In the genomic region with DNA sequence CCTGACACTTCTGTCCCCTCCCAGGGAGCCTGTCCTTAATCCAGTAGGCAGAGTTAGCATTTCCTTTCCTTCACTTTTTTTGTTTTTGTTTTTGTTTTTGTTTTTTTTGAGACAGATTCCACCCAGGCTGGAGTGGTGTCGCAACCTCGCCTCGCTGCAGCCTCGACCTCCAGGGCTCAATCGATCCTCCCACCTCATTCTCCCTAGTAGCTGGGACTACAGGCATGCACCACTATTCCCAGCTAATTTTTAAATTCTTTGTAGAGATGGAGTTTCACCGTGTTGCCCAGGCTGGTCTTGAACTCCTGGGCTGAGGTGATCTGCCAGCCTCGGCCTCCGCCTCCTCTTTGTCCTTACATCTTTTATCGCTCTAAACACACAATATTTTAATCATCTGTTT, we compare ENCODE assay signal across 17 cellular contexts. TPM values are rescaled to one million over a fixed set of nuclear protein-coding genes. Genes with fewer than 3 reads are reported as not detected.
DNase-seq lines count a peak whose midpoint lies in the region; ATAC-seq and TF ChIP-seq lines count a peak whose summit lies in the region.
"Had no signal": no experiment of that assay in that cellular context is flagged by ENCODE, and none has a peak within 500 bp of the region (broad histone marks: within the 10 kb centered on the region; RNA-seq: fewer than 3 reads in every experiment).

No MANE protein-coding gene starts in this region.

- H3K27ac Mint-ChIP-seq in activated naive CD4-positive, alpha-beta T cell treated with anti-CD3 and anti-CD28 coated beads, Interleukin-2, amount 10 ng/mL, durations not matched to agents 7 days and 5 days = peak overlapping the region; percentile 78
- peak overlapping the region; percentile 98 for H3K27ac Mint-ChIP-seq in activated T-helper 17 cell treated with anti-CD3 and anti-CD28 coated beads, Interleukin-2, amount 50 U/mL, for 72 hours

- peaks cover 64% of the 10 kb centered on the region for H3K4me1 Mint-ChIP-seq in activated naive CD4-positive, alpha-beta T cell treated with anti-CD3 and anti-CD28 coated beads, Interleukin-2, amount 10 ng/mL, durations not matched to agents 7 days and 5 days
- H3K4me1 Mint-ChIP-seq in activated T-helper 17 cell treated with anti-CD3 and anti-CD28 coated beads, Interleukin-2, amount 50 U/mL, for 72 hours = peaks cover 18% of the 10 kb centered on the region

- peaks cover 0 to 66% (median 35%) of the 10 kb centered on the region in 4 donors for H3K4me1 ChIP-seq in right lobe of liver
- H3K4me1 ChIP-seq in vagina = peaks cover 78% of the 10 kb centered on the region
- peaks cover 32% of the 10 kb centered on the region for H3K4me1 ChIP-seq in testis
- H3K4me1 ChIP-seq: uterus had no signal

- no peaks in the 10 kb centered on the region for H3K36me3 ChIP-seq in right lobe of liver
- H3K36me3 ChIP-seq in vagina = no peaks in the 10 kb centered on the region
- no peaks in the 10 kb centered on the region for H3K36me3 ChIP-seq in testis (ENCODE audit: low read depth, missing control alignments)
- H3K36me3 ChIP-seq: uterus had no signal

- H3K27me3 Mint-ChIP-seq in activated naive CD4-positive, alpha-beta T cell treated with anti-CD3 and anti-CD28 coated beads, Interleukin-2, amount 10 ng/mL, durations not matched to agents 7 days and 5 days = no peaks in the 10 kb centered on the region
- no peaks in the 10 kb centered on the region for H3K27me3 Mint-ChIP-seq in activated T-helper 17 cell treated with anti-CD3 and anti-CD28 coated beads, Interleukin-2, amount 50 U/mL, for 72 hours

- H3K4me3 ChIP-seq in right lobe of liver (peak overlapping the region in 1 of 3 donors; percentile 47), vagina (no peak overlapping the region), testis (no peak overlapping the region)
- H3K4me3 ChIP-seq: uterus had no signal

- CTCF ChIA-PET in activated naive CD4-positive, alpha-beta T cell treated with anti-CD3 and anti-CD28 coated beads, Interleukin-2, amount 10 ng/mL, durations not matched to agents 7 days and 5 days (lab: Charles Lee) = interaction anchor here (1.1 to 7.3 kb wide), 3 partner anchors 14 to 39 kb away, joined by 3 to 43 read pairs (median 17); a partner anchor contains a TSS

- no peak for DNase-seq in activated naive CD4-positive, alpha-beta T cell treated with anti-CD3 and anti-CD28 coated beads, Interleukin-2, amount 10 ng/mL, durations not matched to agents 7 days and 5 days
- no peak for DNase-seq in activated naive CD4-positive, alpha-beta T cell treated with anti-CD3 and anti-CD28 coated beads, Interleukin-2, amount 50 U/mL, for 16 hours
- DNase-seq in right lobe of liver = no peak
- DNase-seq in vagina (ENCODE audit: extremely low spot score in 2 of 2) = no peak
- no peak for DNase-seq in Right ventricle myocardium inferior (ENCODE audit: missing footprints)
- no peak for DNase-seq in kidney tubule cell (ENCODE audit: low spot score)
- DNase-seq in testis = no peak
- DNase-seq: activated CD4-positive, CD25-positive, alpha-beta regulatory T cell treated with anti-CD3 and anti-CD28 coated beads, Interleukin-2, amount 50 U/mL, for 72 hours; amniotic stem cell; foreskin melanocyte; HCEC 1CT; kidney glomerular epithelial cell; NCI-H146; NCI-H82; uterus had no signal

- H3K4me3 Mint-ChIP-seq in activated naive CD4-positive, alpha-beta T cell treated with anti-CD3 and anti-CD28 coated beads, Interleukin-2, amount 10 ng/mL, durations not matched to agents 7 days and 5 days = peak overlapping the region; percentile 99
- peak overlapping the region; percentile 100 for H3K4me3 Mint-ChIP-seq in activated T-helper 17 cell treated with anti-CD3 and anti-CD28 coated beads, Interleukin-2, amount 50 U/mL, for 72 hours

- intact Hi-C loops in right lobe of liver (cut with DNase I) (no loop called here), vagina (cut with DNase I) (no loop called here), Right ventricle myocardium inferior (cut with DNase I) (no loop called here), testis (cut with DNase I; ENCODE audit: low total_unique reads) (no loop called here)

- no peak for ATAC-seq in activated T-helper 17 cell treated with anti-CD3 and anti-CD28 coated beads, Interleukin-2, amount 50 U/mL, for 72 hours (replicated peaks)
- ATAC-seq in right lobe of liver (no peak), Right ventricle myocardium inferior (no peak)

- TF ChIP-seq POLR2A in right lobe of liver (IDR thresholded peaks at IDR 0.05) (no peak), vagina (IDR thresholded peaks at IDR 0.05) (no peak), testis (IDR thresholded peaks at IDR 0.05) (no peak)

- H3K27me3 ChIP-seq in right lobe of liver (no peaks in the 10 kb centered on the region), vagina (no peaks in the 10 kb centered on the region), testis (no peaks in the 10 kb centered on the region)
- H3K27me3 ChIP-seq: uterus had no signal

- no peaks in the 10 kb centered on the region for H3K9me3 Mint-ChIP-seq in activated naive CD4-positive, alpha-beta T cell treated with anti-CD3 and anti-CD28 coated beads, Interleukin-2, amount 10 ng/mL, durations not matched to agents 7 days and 5 days
- no peaks in the 10 kb centered on the region for H3K9me3 Mint-ChIP-seq in activated T-helper 17 cell treated with anti-CD3 and anti-CD28 coated beads, Interleukin-2, amount 50 U/mL, for 72 hours

- 17% methylated on average over 9 of the region's 9 CpGs for WGBS in right lobe of liver (ENCODE audit: insufficient coverage, low coverage, low lambda C conversion rate, missing lambda C conversion rate)
- 80 to 85% methylated on average over 9 of the region's 9 CpGs for WGBS in testis, 2 donors

- H3K27ac ChIP-seq in right lobe of liver = peak overlapping the region; percentile 32 to 87 (median 53)
- H3K27ac ChIP-seq in vagina = peak overlapping the region; percentile 36
- H3K27ac ChIP-seq in testis = no peak overlapping the region
- H3K27ac ChIP-seq: uterus had no signal

- H3K9me3 ChIP-seq in right lobe of liver (no peaks in the 10 kb centered on the region), vagina (no peaks in the 10 kb centered on the region), testis (no peaks in the 10 kb centered on the region)
- H3K9me3 ChIP-seq: uterus had no signal

- no peak for TF ChIP-seq CTCF in right lobe of liver (IDR thresholded peaks at IDR 0.05)
- no peak for TF ChIP-seq CTCF in vagina (IDR thresholded peaks at IDR 0.05)
- no peak for TF ChIP-seq CTCF in testis (IDR thresholded peaks at IDR 0.05)

- H3K36me3 Mint-ChIP-seq in activated naive CD4-positive, alpha-beta T cell treated with anti-CD3 and anti-CD28 coated beads, Interleukin-2, amount 10 ng/mL, durations not matched to agents 7 days and 5 days = peaks cover 49% of the 10 kb centered on the region
- H3K36me3 Mint-ChIP-seq in activated T-helper 17 cell treated with anti-CD3 and anti-CD28 coated beads, Interleukin-2, amount 50 U/mL, for 72 hours (ENCODE audit: low read depth) = peaks cover 63% of the 10 kb centered on the region

RNA-seq across cellular contexts. Expression of a gene that starts 4.0 kb away (rescaled TPM):
- total RNA-seq in activated T-helper 17 cell treated with anti-CD3 and anti-CD28 coated beads, Interleukin-2, amount 50 U/mL, for 72 hours = 100 to 1,000 TPM in 1 of 2 donors, 10 to 100 TPM in 1; 76.2 to 160 TPM
- total RNA-seq in right lobe of liver (100 to 1,000 TPM; 105 to 218 (median 161) TPM), vagina (57.2 TPM), Right ventricle myocardium inferior (15.9 TPM), testis (10 to 100 TPM; 26.9 to 28.6 TPM)
- polyA plus RNA-seq in testis (ENCODE audit: insufficient read depth, low read depth, low replicate concordance) = 69.2 TPM

RNA-seq across cellular contexts. Expression of a gene that starts 15.4 kb away (rescaled TPM):
- total RNA-seq in activated T-helper 17 cell treated with anti-CD3 and anti-CD28 coated beads, Interleukin-2, amount 50 U/mL, for 72 hours = 1 to 10 TPM; 2.5 to 3.4 TPM
- 10 to 100 TPM in 3 of 6 experiments, 1 to 10 TPM in 3; 5.0 to 14.4 (median 9.0) TPM for total RNA-seq in right lobe of liver
- 7.1 TPM for total RNA-seq in vagina
- 2.6 TPM for total RNA-seq in Right ventricle myocardium inferior
- under 1 TPM; 0.81 to 0.94 TPM for total RNA-seq in testis
- polyA plus RNA-seq in testis (ENCODE audit: insufficient read depth, low read depth, low replicate concordance) = 1.9 TPM
- total RNA-seq: myocyte had no signal

RNA-seq across cellular contexts. Expression of a gene that starts 23.7 kb away (rescaled TPM):
- 10 to 100 TPM; 31.6 to 39.2 TPM for total RNA-seq in activated T-helper 17 cell treated with anti-CD3 and anti-CD28 coated beads, Interleukin-2, amount 50 U/mL, for 72 hours
- total RNA-seq in right lobe of liver (10 to 100 TPM in 5 of 6 experiments, 1 to 10 TPM in 1; 10.0 to 23.0 (median 16.3) TPM), vagina (28.5 TPM), Right ventricle myocardium inferior (19.4 TPM), testis (10 to 100 TPM; 45.6 to 51.3 TPM)
- 43.8 TPM for polyA plus RNA-seq in testis (ENCODE audit: insufficient read depth, low read depth, low replicate concordance)

RNA-seq across cellular contexts. Expression of a gene that starts 39.7 kb away (rescaled TPM):
- total RNA-seq in activated T-helper 17 cell treated with anti-CD3 and anti-CD28 coated beads, Interleukin-2, amount 50 U/mL, for 72 hours = not detected
- 1 to 10 TPM in 2 of 6 experiments, under 1 TPM in 3, not detected in 1; 0.44 to 2.6 (median 0.74) TPM for total RNA-seq in right lobe of liver
- 0.49 TPM for total RNA-seq in vagina
- total RNA-seq in Right ventricle myocardium inferior = 0.35 TPM
- 1 to 10 TPM in 1 of 2 donors, under 1 TPM in 1; 0.43 to 1.1 TPM for total RNA-seq in testis
- 0.79 TPM for polyA plus RNA-seq in testis (ENCODE audit: insufficient read depth, low read depth, low replicate concordance)
- total RNA-seq: myocyte had no signal

Comparison
In these comparisons a context has a peak if more than half of its experiments do, and no peak if none do; other contexts are left out.
1. H3K27ac ChIP-seq: peak in right lobe of liver (3 of 3) and vagina (single experiment); none in testis (0 of 2).